1 cellular context compared by ENCODE assay signal in genomic region chr10:84367256-84367655, GRCh38.
TF ChIP-seq lines count a peak whose summit lies in the region.

No MANE protein-coding gene starts in this region.

TF ChIP-seq in WTC11, 78 proteins besides CTCF, POLR2A, EP300 and RAD21 (continued from another document):
- TF ChIP-seq ZBTB43 (CRISPR knock-in tag; IDR thresholded peaks at IDR 0.05) (no peak), AFF4 (CRISPR knock-in tag; IDR thresholded peaks at IDR 0.05; ENCODE audit: borderline replicate concordance) (no peak), TEAD4 (CRISPR knock-in tag; IDR thresholded peaks at IDR 0.05) (no peak)
